In the genomic region with DNA sequence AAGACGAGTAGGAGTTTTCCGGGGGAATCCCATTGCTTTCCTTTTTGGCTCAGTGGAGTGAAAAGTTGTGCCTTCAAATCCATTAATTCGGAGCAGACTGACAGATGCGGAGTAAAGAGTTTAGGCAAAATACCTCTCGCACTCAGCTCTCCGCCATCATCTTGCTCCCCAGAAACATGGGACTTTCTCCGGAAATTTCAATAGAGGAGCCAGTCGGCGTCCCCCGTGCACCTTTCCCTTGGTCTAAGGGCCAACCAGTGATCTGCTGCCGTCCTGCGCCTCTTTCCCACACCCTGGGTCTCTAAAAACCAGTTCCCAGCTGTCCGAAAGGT, we compare ENCODE assay signal across 1 cellular context.
TF ChIP-seq lines count a peak whose summit lies in the region.

No MANE protein-coding gene starts in this region.

TF ChIP-seq in HCT116, 20 proteins besides CTCF, POLR2A, EP300 and RAD21 (continued from another document):
- no peak for TF ChIP-seq ZFX (IDR thresholded peaks at IDR 0.05)
- no peak for TF ChIP-seq TCF7L2 (IDR thresholded peaks at IDR 0.05; ENCODE audit: borderline replicate concordance, extremely low read depth, insufficient read depth, insufficient read length)
- TF ChIP-seq POLR2AphosphoS5 (IDR thresholded peaks at IDR 0.05; ENCODE audit: low read depth, low read length): no peak
- no peak for TF ChIP-seq SIN3A (IDR thresholded peaks at IDR 0.05; ENCODE audit: low read depth)
- TF ChIP-seq JUND (IDR thresholded peaks at IDR 0.05): no peak; the same call in 1 of the 2 replicates
- TF ChIP-seq, protein P1, sequence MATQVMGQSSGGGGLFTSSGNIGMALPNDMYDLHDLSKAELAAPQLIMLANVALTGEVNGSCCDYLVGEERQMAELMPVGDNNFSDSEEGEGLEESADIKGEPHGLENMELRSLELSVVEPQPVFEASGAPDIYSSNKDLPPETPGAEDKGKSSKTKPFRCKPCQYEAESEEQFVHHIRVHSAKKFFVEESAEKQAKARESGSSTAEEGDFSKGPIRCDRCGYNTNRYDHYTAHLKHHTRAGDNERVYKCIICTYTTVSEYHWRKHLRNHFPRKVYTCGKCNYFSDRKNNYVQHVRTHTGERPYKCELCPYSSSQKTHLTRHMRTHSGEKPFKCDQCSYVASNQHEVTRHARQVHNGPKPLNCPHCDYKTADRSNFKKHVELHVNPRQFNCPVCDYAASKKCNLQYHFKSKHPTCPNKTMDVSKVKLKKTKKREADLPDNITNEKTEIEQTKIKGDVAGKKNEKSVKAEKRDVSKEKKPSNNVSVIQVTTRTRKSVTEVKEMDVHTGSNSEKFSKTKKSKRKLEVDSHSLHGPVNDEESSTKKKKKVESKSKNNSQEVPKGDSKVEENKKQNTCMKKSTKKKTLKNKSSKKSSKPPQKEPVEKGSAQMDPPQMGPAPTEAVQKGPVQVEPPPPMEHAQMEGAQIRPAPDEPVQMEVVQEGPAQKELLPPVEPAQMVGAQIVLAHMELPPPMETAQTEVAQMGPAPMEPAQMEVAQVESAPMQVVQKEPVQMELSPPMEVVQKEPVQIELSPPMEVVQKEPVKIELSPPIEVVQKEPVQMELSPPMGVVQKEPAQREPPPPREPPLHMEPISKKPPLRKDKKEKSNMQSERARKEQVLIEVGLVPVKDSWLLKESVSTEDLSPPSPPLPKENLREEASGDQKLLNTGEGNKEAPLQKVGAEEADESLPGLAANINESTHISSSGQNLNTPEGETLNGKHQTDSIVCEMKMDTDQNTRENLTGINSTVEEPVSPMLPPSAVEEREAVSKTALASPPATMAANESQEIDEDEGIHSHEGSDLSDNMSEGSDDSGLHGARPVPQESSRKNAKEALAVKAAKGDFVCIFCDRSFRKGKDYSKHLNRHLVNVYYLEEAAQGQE (IDR thresholded peaks at IDR 0.05; ENCODE audit: low read depth): no peak
- TF ChIP-seq MAX (IDR thresholded peaks at IDR 0.05): no peak
- no peak for TF ChIP-seq EZH2 (IDR thresholded peaks at IDR 0.05)
- TF ChIP-seq YY1 (IDR thresholded peaks at IDR 0.05; ENCODE audit: extremely low read depth, insufficient replicate concordance, low read depth, low read length): no peak
- TF ChIP-seq SRF (IDR thresholded peaks at IDR 0.05; ENCODE audit: low read depth): no peak
- TF ChIP-seq ATF3 (IDR thresholded peaks at IDR 0.05): no peak
- TF ChIP-seq ZNF274 (IDR thresholded peaks at IDR 0.05; ENCODE audit: low read depth, low read length): no peak
